13 cellular contexts compared by ENCODE assay signal in the genomic region with DNA sequence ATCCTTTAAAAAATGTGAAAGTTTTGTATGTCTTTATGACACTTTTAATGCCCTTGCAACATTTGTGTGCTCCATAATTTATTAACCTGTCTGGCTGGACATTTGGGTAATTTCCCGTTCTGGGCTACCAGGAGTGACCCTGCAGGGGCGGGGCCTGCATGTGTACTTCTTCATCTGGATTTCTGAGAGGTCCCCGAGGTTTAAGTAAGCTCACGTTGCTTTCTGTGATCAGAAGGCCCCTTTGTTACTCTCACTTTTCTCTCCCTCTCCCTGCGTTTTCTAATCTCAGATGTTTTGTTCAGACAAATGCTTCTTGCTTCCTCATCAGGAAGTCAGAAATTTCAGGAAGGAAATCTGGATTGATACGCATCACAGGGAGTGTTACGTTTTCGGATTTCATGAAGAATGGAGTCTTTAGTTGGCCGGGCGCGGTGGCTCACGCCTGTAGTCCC.
DNase-seq lines count a peak whose midpoint lies in the region; ATAC-seq and TF ChIP-seq lines count a peak whose summit lies in the region.
"Had no signal": no experiment of that assay in that cellular context is flagged by ENCODE, and none has a peak within 500 bp of the region (broad histone marks: within the 10 kb centered on the region; RNA-seq: fewer than 3 reads in every experiment).

No MANE protein-coding gene starts in this region.

- RAD21 ChIA-PET in HCT116 (lab: Charles Lee; ENCODE audit: low non-redundant PET in 1 of 2, low total read pairs in 2 of 2, uncharacterized antibody in 2 of 2, unreplicated experiment in 2 of 2), result interaction anchor here in 1 of 2 experiments (0.7 kb wide), 1 partner anchor 658 kb away, joined by 3 read pairs; no protein-coding TSS in a partner anchor

- no peaks in the 10 kb centered on the region for H3K79me2 ChIP-seq in HCT116 (ENCODE audit: insufficient read depth, low read length)

- TF ChIP-seq RAD21 in HCT116 (IDR thresholded peaks at IDR 0.05; ENCODE audit: low read depth), result no peak

- no peaks in the 10 kb centered on the region for H3K9me2 ChIP-seq in HCT116 (ENCODE audit: insufficient read depth)

- peaks cover 17 to 35% of the 10 kb centered on the region in 2 experiments for H3K4me1 ChIP-seq in HCT116 (ENCODE audit: control insufficient read depth in 1 of 2, insufficient read depth in 2 of 2, low read length in 2 of 2)
- H3K4me1 ChIP-seq in body of pancreas, result peaks cover 44% of the 10 kb centered on the region
- peaks cover 0 to 11% (median 0%) of the 10 kb centered on the region in 6 donors for H3K4me1 ChIP-seq in spleen

- no peaks in the 10 kb centered on the region for H3K27me3 ChIP-seq in HCT116 (ENCODE audit: insufficient read depth, low read length)
- no peaks in the 10 kb centered on the region for H3K27me3 ChIP-seq in body of pancreas
- H3K27me3 ChIP-seq in spleen (replicated peaks in 1 of 7), result peaks cover 0 to 3% (median 0%) of the 10 kb centered on the region in 7 donors

- H3K4me3 ChIP-seq in HCT116 (replicated peaks in 1 of 2; ENCODE audit: low read depth in 1 of 2, low read length in 2 of 2), result no peak overlapping the region
- H3K4me3 ChIP-seq in body of pancreas, result no peak overlapping the region
- H3K4me3 ChIP-seq in spleen, result no peak overlapping the region

- WGBS in body of pancreas, 2 donors, result 56 to 59% methylated on average over 12 of the region's 12 CpGs
- 24 to 42% (median 31%) methylated on average over 12 of the region's 12 CpGs for WGBS in spleen, 5 donors

- TF ChIP-seq POLR2A in HCT116 (IDR thresholded peaks at IDR 0.05; ENCODE audit: borderline replicate concordance, extremely low read depth, insufficient read depth, insufficient read length) (no peak), body of pancreas (IDR thresholded peaks at IDR 0.05) (peak in 1 of 3 donors; percentile 36), spleen (IDR thresholded peaks at IDR 0.05) (no peak)

- peak overlapping the region; percentile 36 for H3K9ac ChIP-seq in HCT116 (ENCODE audit: low read length)

- TF ChIP-seq CTCF in HCT116 (IDR thresholded peaks at IDR 0.05 in 2 of 3, conservative IDR thresholded peaks at IDR 0.05 in 1 of 3; ENCODE audit: borderline replicate concordance in 1 of 3, insufficient read depth in 1 of 3, low read depth in 2 of 3, low read length in 2 of 3) (no peak), body of pancreas (IDR thresholded peaks at IDR 0.05) (no peak), spleen (IDR thresholded peaks at IDR 0.05 in 8 of 11, conservative IDR thresholded peaks at IDR 0.05 in 3 of 11) (no peak)

- DNase-seq in HCT116 (ENCODE audit: low read depth, low spot score), result no peak
- DNase-seq in body of pancreas, result peak; percentile 53 to 77 (median 72)
- DNase-seq in islet precursor cell, result peak; percentile 60
- DNase-seq in renal cortical epithelial cell (ENCODE audit: low read depth), result peak; percentile 80
- DNase-seq in NCI-H1048 (lab: John Stamatoyannopoulos, UW), result no peak
- no peak for DNase-seq in spleen
- DNase-seq in superior temporal gyrus (ENCODE audit: extremely low spot score), result no peak
- DNase-seq: activated CD4-positive, alpha-beta T cell treated with anti-CD3 and anti-CD28 coated beads, Interleukin-2, amount 10 ng/mL, durations not matched to agents 7 days and 5 days; foreskin fibroblast; GDM1; NCI-H524 treated with DMSO at 0.1 percent for 48 hours; stimulated activated naive CD4-positive, alpha-beta T cell had no signal

- BruUV-seq in HCT116 (replicated peaks; lab: Mats Ljungman, UMichigan), result TSS peak; percentile 83

- no peaks in the 10 kb centered on the region for H4K20me1 ChIP-seq in HCT116 (ENCODE audit: insufficient read depth)

- H3K27ac ChIP-seq in HCT116 (ENCODE audit: low read depth, low read length) (peak overlapping the region; percentile 49; the same call in 1 of the 2 replicates), body of pancreas (peak overlapping the region; percentile 81 to 88 (median 88)), spleen (peak overlapping the region in 3 of 8 donors; percentile 21 to 38 (median 22))

- H3K4me2 ChIP-seq in HCT116 (ENCODE audit: low read length), result peak overlapping the region; percentile 53

- peak; percentile 37; the same call in 1 of the 2 replicates for ATAC-seq in HCT116
- ATAC-seq in body of pancreas, result peak; percentile 72
- ATAC-seq in GM18858 (IDR thresholded peaks at IDR 0.05; ENCODE audit: unreplicated experiment), result no peak

- CTCF ChIA-PET in HCT116 (lab: Charles Lee), result interaction anchor here (0.7 kb wide), 1 partner anchor 10 kb away, joined by 3 read pairs; no protein-coding TSS in a partner anchor

- peaks cover 0 to 6% of the 10 kb centered on the region in 2 experiments; a peak in 1 of 4 replicates for H3K9me3 ChIP-seq in HCT116 (ENCODE audit: control insufficient read depth in 1 of 2, insufficient read depth in 1 of 2, low read depth in 1 of 2, low read length in 2 of 2)
- H3K9me3 ChIP-seq in body of pancreas, result no peaks in the 10 kb centered on the region
- peaks cover 0 to 5% (median 0%) of the 10 kb centered on the region in 8 donors for H3K9me3 ChIP-seq in spleen

- no peak overlapping the region for H2AFZ ChIP-seq in HCT116 (ENCODE audit: low read depth, low read length, poor library complexity, severe bottlenecking)

- intact Hi-C loops in HCT116 (cut with micrococcal nuclease), result no loop called here
- intact Hi-C loops in body of pancreas (cut with DNase I), result no loop called here
- intact Hi-C loops in spleen (cut with DNase I; ENCODE audit: low total_unique reads), result no loop called here

- H3K36me3 ChIP-seq in HCT116 (ENCODE audit: control insufficient read depth in 1 of 2, insufficient read depth in 2 of 2, low read length in 2 of 2), result peaks cover 0 to 9% of the 10 kb centered on the region in 2 experiments; a peak in 1 of 4 replicates
- H3K36me3 ChIP-seq in body of pancreas (replicated peaks in 1 of 2; ENCODE audit: insufficient read depth in 1 of 2, low read depth in 2 of 2), result no peaks in the 10 kb centered on the region
- H3K36me3 ChIP-seq in spleen, result no peaks in the 10 kb centered on the region

- POLR2A ChIA-PET in HCT116 (lab: Charles Lee), result no interaction called here

TF ChIP-seq in HCT116, 20 proteins besides CTCF, POLR2A, EP300 and RAD21 (continues in another document):
- no peak for TF ChIP-seq CEBPB (IDR thresholded peaks at IDR 0.05; ENCODE audit: low read depth)
- TF ChIP-seq EZH2phosphoT487 (IDR thresholded peaks at IDR 0.05; ENCODE audit: borderline replicate concordance), result no peak
- TF ChIP-seq, protein P1, sequence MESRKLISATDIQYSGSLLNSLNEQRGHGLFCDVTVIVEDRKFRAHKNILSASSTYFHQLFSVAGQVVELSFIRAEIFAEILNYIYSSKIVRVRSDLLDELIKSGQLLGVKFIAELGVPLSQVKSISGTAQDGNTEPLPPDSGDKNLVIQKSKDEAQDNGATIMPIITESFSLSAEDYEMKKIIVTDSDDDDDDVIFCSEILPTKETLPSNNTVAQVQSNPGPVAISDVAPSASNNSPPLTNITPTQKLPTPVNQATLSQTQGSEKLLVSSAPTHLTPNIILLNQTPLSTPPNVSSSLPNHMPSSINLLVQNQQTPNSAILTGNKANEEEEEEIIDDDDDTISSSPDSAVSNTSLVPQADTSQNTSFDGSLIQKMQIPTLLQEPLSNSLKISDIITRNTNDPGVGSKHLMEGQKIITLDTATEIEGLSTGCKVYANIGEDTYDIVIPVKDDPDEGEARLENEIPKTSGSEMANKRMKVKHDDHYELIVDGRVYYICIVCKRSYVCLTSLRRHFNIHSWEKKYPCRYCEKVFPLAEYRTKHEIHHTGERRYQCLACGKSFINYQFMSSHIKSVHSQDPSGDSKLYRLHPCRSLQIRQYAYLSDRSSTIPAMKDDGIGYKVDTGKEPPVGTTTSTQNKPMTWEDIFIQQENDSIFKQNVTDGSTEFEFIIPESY (IDR thresholded peaks at IDR 0.05; ENCODE audit: extremely low read depth, insufficient replicate concordance, low read length), result no peak
- TF ChIP-seq, protein P2, sequence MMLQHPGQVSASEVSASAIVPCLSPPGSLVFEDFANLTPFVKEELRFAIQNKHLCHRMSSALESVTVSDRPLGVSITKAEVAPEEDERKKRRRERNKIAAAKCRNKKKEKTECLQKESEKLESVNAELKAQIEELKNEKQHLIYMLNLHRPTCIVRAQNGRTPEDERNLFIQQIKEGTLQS (IDR thresholded peaks at IDR 0.05), result no peak
- TF ChIP-seq EGR1 (IDR thresholded peaks at IDR 0.05; ENCODE audit: low read depth), result no peak
- TF ChIP-seq, protein P3, sequence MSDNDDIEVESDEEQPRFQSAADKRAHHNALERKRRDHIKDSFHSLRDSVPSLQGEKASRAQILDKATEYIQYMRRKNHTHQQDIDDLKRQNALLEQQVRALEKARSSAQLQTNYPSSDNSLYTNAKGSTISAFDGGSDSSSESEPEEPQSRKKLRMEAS (IDR thresholded peaks at IDR 0.05), result no peak
- no peak for TF ChIP-seq SP1 (IDR thresholded peaks at IDR 0.05; ENCODE audit: low read depth)
- no peak for TF ChIP-seq SIN3A (IDR thresholded peaks at IDR 0.05; ENCODE audit: low read depth)
- TF ChIP-seq ZNF274 (IDR thresholded peaks at IDR 0.05; ENCODE audit: low read depth, low read length), result no peak
- TF ChIP-seq SRF (IDR thresholded peaks at IDR 0.05; ENCODE audit: low read depth), result no peak
- no peak for TF ChIP-seq CBX3 (IDR thresholded peaks at IDR 0.05; ENCODE audit: low read depth)
- TF ChIP-seq FOSL1 (IDR thresholded peaks at IDR 0.05; ENCODE audit: low read depth), result no peak
- no peak for TF ChIP-seq YY1 (IDR thresholded peaks at IDR 0.05; ENCODE audit: extremely low read depth, insufficient replicate concordance, low read depth, low read length)

Comparison
In these comparisons a context has a peak if more than half of its experiments do, and no peak if none do; other contexts are left out.
1. DNase-seq: peak in body of pancreas (4 of 4), islet precursor cell (single experiment) and renal cortical epithelial cell (single experiment); none in HCT116 (single experiment), NCI-H1048 (single experiment), spleen (single experiment) and superior temporal gyrus (single experiment).